Comparison of ENCODE assay signal across 1 cellular context in genomic region chr6:14109411-14109826, GRCh38.
TF ChIP-seq lines count a peak whose summit lies in the region.

No MANE protein-coding gene starts in this region.

TF ChIP-seq in SK-N-SH, 30 proteins besides CTCF, POLR2A, EP300 and RAD21 (continued from another document):
- TF ChIP-seq REST (IDR thresholded peaks at IDR 0.05; ENCODE audit: low read depth, low read length) = no peak
- no peak for TF ChIP-seq FOXM1 (IDR thresholded peaks at IDR 0.05; ENCODE audit: low read depth)
- no peak for TF ChIP-seq GABPA (IDR thresholded peaks at IDR 0.05; ENCODE audit: low read depth)
- TF ChIP-seq USF1 (IDR thresholded peaks at IDR 0.05; ENCODE audit: borderline replicate concordance, low read depth) = no peak
- no peak for TF ChIP-seq TAF1 (IDR thresholded peaks at IDR 0.05; ENCODE audit: borderline replicate concordance, low read depth, low read length)
- no peak for TF ChIP-seq MAX (IDR thresholded peaks at IDR 0.05; ENCODE audit: low read depth)
- TF ChIP-seq ZBTB33 (IDR thresholded peaks at IDR 0.05; ENCODE audit: borderline replicate concordance, low read depth) = no peak
- no peak for TF ChIP-seq EZH2phosphoT487 (IDR thresholded peaks at IDR 0.05; ENCODE audit: borderline replicate concordance, low read depth)
- TF ChIP-seq USF2 (IDR thresholded peaks at IDR 0.05; ENCODE audit: borderline replicate concordance, low read depth, low read length) = no peak
- TF ChIP-seq CHD2 (IDR thresholded peaks at IDR 0.05; ENCODE audit: low read length, partially characterized antibody) = no peak
- no peak for TF ChIP-seq ELF1 (IDR thresholded peaks at IDR 0.05)
- no peak for TF ChIP-seq GATA2 (CRISPR knock-in tag; IDR thresholded peaks at IDR 0.05)
- no peak for TF ChIP-seq SMC3 (IDR thresholded peaks at IDR 0.05; ENCODE audit: low read depth, low read length)
- TF ChIP-seq FOXJ3 (CRISPR knock-in tag; IDR thresholded peaks at IDR 0.05) = no peak
TF ChIP-seq in SK-N-SH: peak in this region for 0.
